8 cellular contexts compared by ENCODE assay signal in the genomic region with DNA sequence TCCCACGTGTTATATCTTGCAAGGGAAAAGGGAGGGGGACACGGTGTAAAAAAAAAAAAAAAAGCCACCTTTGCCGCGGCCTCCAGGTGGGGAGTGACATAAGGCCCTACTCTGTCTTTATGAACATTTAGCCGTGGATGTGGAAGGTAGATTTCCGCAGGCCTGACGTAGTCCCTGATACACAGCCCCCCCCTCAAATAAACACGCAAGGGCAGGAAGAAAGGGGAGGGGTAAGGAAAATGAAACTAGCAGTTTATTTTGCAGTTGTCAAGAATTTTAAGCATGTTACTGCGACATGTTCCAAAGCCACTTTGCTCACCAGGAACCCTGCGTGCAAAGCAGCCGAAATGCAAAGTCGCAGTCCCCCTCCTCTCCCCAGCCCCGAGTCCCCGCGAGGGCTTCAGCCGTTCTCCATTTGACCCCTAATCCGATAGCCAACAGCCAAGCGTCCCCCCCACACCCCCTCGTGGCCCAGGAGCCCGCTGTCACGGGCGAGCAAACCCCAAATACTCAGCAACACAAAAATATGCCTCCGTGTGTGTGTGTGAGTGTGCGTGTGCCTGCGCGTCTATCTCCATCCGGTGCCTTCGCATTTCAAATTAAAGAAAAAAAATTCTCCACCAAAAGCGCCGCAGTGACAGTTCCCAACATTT. TPM values are rescaled to one million over a fixed set of nuclear protein-coding genes. Genes with fewer than 3 reads are reported as not detected.
DNase-seq lines count a peak whose midpoint lies in the region; ATAC-seq and TF ChIP-seq lines count a peak whose summit lies in the region.

No MANE protein-coding gene starts in this region.

- H3K27me3 ChIP-seq in BE2C (peaks cover 35% of the 10 kb centered on the region), MG63 (peaks cover 24% of the 10 kb centered on the region), tibial nerve (peaks cover 4 to 34% of the 10 kb centered on the region in 2 donors)

- H3K4me3 ChIP-seq in BE2C (ENCODE audit: low read depth, low read length) (peak overlapping the region; percentile 84), MG63 (peak overlapping the region; percentile 67), astrocyte of the spinal cord (ENCODE audit: low read depth, low read length) (peak overlapping the region; percentile 76), lower leg skin (ENCODE audit: low read depth, poor library complexity, severe bottlenecking) (peak overlapping the region; percentile 49), tibial nerve (peak overlapping the region; percentile 67 to 86 (median 74))

- peaks cover 15% of the 10 kb centered on the region for H3K36me3 ChIP-seq in BE2C
- peaks cover 33% of the 10 kb centered on the region for H3K36me3 ChIP-seq in MG63
- H3K36me3 ChIP-seq in tibial nerve: peaks cover 0 to 21% (median 2%) of the 10 kb centered on the region in 3 donors

- ATAC-seq in HG02610 (IDR thresholded peaks at IDR 0.05; ENCODE audit: unreplicated experiment) (no peak), GM21526 (IDR thresholded peaks at IDR 0.05; ENCODE audit: low FRiP score, unreplicated experiment) (no peak)

- H3K9me3 ChIP-seq in BE2C: peaks cover 3% of the 10 kb centered on the region; the same call in 1 of the 2 replicates
- H3K9me3 ChIP-seq in MG63: no peaks in the 10 kb centered on the region
- no peaks in the 10 kb centered on the region for H3K9me3 ChIP-seq in tibial nerve

- no peak for TF ChIP-seq EP300 in tibial nerve (IDR thresholded peaks at IDR 0.05)

- no peak for TF ChIP-seq POLR2A in lower leg skin (IDR thresholded peaks at IDR 0.05)
- TF ChIP-seq POLR2A in tibial nerve (IDR thresholded peaks at IDR 0.05): no peak

- intact Hi-C loops in lower leg skin (cut with DNase I; ENCODE audit: low total_unique reads): no loop called here

- WGBS in lower leg skin, 2 donors: 1 to 3% methylated on average over 30 of the region's 30 CpGs
- WGBS in tibial nerve, 2 donors: 2% methylated on average over 30 of the region's 30 CpGs

- DNase-seq in BE2C (no peak), MG63 (no peak), astrocyte of the spinal cord (ENCODE audit: low read depth, low spot score) (no peak), lower leg skin (ENCODE audit: low spot score in 2 of 2) (peak in 1 of 2 donors; percentile 19), tibial nerve (ENCODE audit: low spot score in 2 of 2) (no peak), SKM-1 (lab: John Stamatoyannopoulos, UW; ENCODE audit: unreplicated experiment) (no peak)

- peak overlapping the region; percentile 84 to 94 (median 94) for H3K27ac ChIP-seq in tibial nerve

- TF ChIP-seq CTCF in BE2C (IDR thresholded peaks at IDR 0.05; ENCODE audit: low read depth, low read length) (no peak), astrocyte of the spinal cord (IDR thresholded peaks at IDR 0.05; ENCODE audit: low read depth, low read length) (no peak), lower leg skin (IDR thresholded peaks at IDR 0.05) (no peak), tibial nerve (IDR thresholded peaks at IDR 0.05) (no peak)

- in situ Hi-C loops in astrocyte of the spinal cord (cut with HindIII; ENCODE audit: low sequenced_read_pairs): no loop called here

- H3K4me1 ChIP-seq in BE2C: peaks cover 13% of the 10 kb centered on the region
- peaks cover 0 to 81% (median 41%) of the 10 kb centered on the region in 4 donors for H3K4me1 ChIP-seq in tibial nerve

RNA-seq across cellular contexts. Expression of gene CBX4, which starts 1.2 kb away (rescaled TPM):
- 226 TPM for polyA plus RNA-seq in BE2C (2012; ENCODE audit: insufficient read depth, insufficient read length, low read depth)
- 8.8 and 26.2 TPM in 2 replicates for total RNA-seq in MG63 (2014; rRNA removed; shearing (Covaris generic); ENCODE audit: low replicate concordance)
- total RNA-seq in lower leg skin (10 to 100 TPM; 30.2 to 35.6 (median 32.2) TPM), tibial nerve (10 to 100 TPM; 11.6 to 15.3 (median 14.4) TPM)

RNA-seq across cellular contexts. Expression of gene CBX8, which starts 41.1 kb away (rescaled TPM):
- 54.5 TPM for polyA plus RNA-seq in BE2C (2012; ENCODE audit: insufficient read depth, insufficient read length, low read depth)
- total RNA-seq in MG63 (2014; rRNA removed; shearing (Covaris generic); ENCODE audit: low replicate concordance): 7.7 and 15.7 TPM in 2 replicates
- total RNA-seq in lower leg skin (1 to 10 TPM; 1.9 to 4.7 (median 4.2) TPM), tibial nerve (1 to 10 TPM in 1 of 4 donors, under 1 TPM in 2, not detected in 1; 0.84 to 4.2 (median 0.87) TPM)
